Comparison of ENCODE assay signal across 9 cellular contexts in genomic region chr9:129487307-129487657, GRCh38.
DNase-seq lines count a peak whose midpoint lies in the region; ATAC-seq, FAIRE-seq and TF ChIP-seq lines count a peak whose summit lies in the region.
"Had no signal": no experiment of that assay in that cellular context is flagged by ENCODE, and none has a peak within 500 bp of the region (broad histone marks: within the 10 kb centered on the region; RNA-seq: fewer than 3 reads in every experiment).

No MANE protein-coding gene starts in this region.

- H3K27ac ChIP-seq in HUES6 (ENCODE audit: low read depth, low read length), result no peak overlapping the region; the same call in 1 of the 2 replicates
- peak overlapping the region; percentile 91 for H3K27ac ChIP-seq in HepG2 (ENCODE audit: extremely low read length, insufficient read depth, low read length)

- H2AFZ ChIP-seq in HepG2 (ENCODE audit: low read length), result no peak overlapping the region

- peak overlapping the region; percentile 98 for H3K27ac Mint-ChIP-seq in activated naive CD8-positive, alpha-beta T cell
- peak overlapping the region; percentile 90 for H3K27ac Mint-ChIP-seq in stimulated activated memory B cell treated with anti-CD40 and anti-IgM and Interleukin-4, amounts not matched to agents 10 μg/mL and 1 μg/mL and 100 μg/mL, for 72 hours

- TF ChIP-seq CTCF in HepG2 (CRISPR knock-in tag; IDR thresholded peaks at IDR 0.05), result no peak

- H3K9ac ChIP-seq in HUES6 (ENCODE audit: low read length) (peak overlapping the region; percentile 71), HepG2 (ENCODE audit: insufficient read depth, low read depth, low read length) (peak overlapping the region; percentile 79)

- TF ChIP-seq RAD21 in HepG2 (CRISPR knock-in tag; IDR thresholded peaks at IDR 0.05), result no peak

- DNase-seq in HepG2 (ENCODE audit: low spot score), result no peak
- DNase-seq in NAMALWA (ENCODE audit: low spot score), result no peak
- DNase-seq in AG20443 (ENCODE audit: low spot score), result no peak
- no peak for DNase-seq in NCI-H1930 (lab: John Stamatoyannopoulos, UW)

- FAIRE-seq in HepG2 (lab: Jason Lieb, UNC), result no peak
- FAIRE-seq: GM12878 had no signal

- no peak for TF ChIP-seq EP300 in HepG2 (IDR thresholded peaks at IDR 0.05; ENCODE audit: low read depth in 2 of 2, low read length in 2 of 2)
- TF ChIP-seq EP300 in HepG2 (CRISPR knock-in tag; IDR thresholded peaks at IDR 0.05; ENCODE audit: borderline replicate concordance), result no peak

- H3K36me3 Mint-ChIP-seq in activated naive CD8-positive, alpha-beta T cell, result peaks cover 4% of the 10 kb centered on the region
- peaks cover 15% of the 10 kb centered on the region for H3K36me3 Mint-ChIP-seq in stimulated activated memory B cell treated with anti-CD40 and anti-IgM and Interleukin-4, amounts not matched to agents 10 μg/mL and 1 μg/mL and 100 μg/mL, for 72 hours

- H3K4me1 ChIP-seq in HUES6 (ENCODE audit: control insufficient read depth, insufficient read depth, low read length) (peaks cover 73% of the 10 kb centered on the region), HepG2 (ENCODE audit: insufficient read depth, low read length) (peaks cover 82% of the 10 kb centered on the region)

- no peaks in the 10 kb centered on the region for H3K9me3 Mint-ChIP-seq in activated naive CD8-positive, alpha-beta T cell (ENCODE audit: low read depth)
- H3K9me3 Mint-ChIP-seq in stimulated activated memory B cell treated with anti-CD40 and anti-IgM and Interleukin-4, amounts not matched to agents 10 μg/mL and 1 μg/mL and 100 μg/mL, for 72 hours, result no peaks in the 10 kb centered on the region

- no peak for TF ChIP-seq POLR2A in HepG2 (IDR thresholded peaks at IDR 0.05; ENCODE audit: insufficient read depth in 1 of 2, low read depth in 2 of 2, low read length in 2 of 2)

- BruUV-seq in HepG2 (replicated peaks; lab: Mats Ljungman, UMichigan), result no TSS peak

- H3K79me2 ChIP-seq in HepG2 (ENCODE audit: insufficient read depth, low read length), result peaks cover 29% of the 10 kb centered on the region

- no peaks in the 10 kb centered on the region for H3K27me3 Mint-ChIP-seq in activated naive CD8-positive, alpha-beta T cell
- H3K27me3 Mint-ChIP-seq in stimulated activated memory B cell treated with anti-CD40 and anti-IgM and Interleukin-4, amounts not matched to agents 10 μg/mL and 1 μg/mL and 100 μg/mL, for 72 hours, result peaks cover 37% of the 10 kb centered on the region

- H3K4me3 Mint-ChIP-seq in activated naive CD8-positive, alpha-beta T cell, result peak overlapping the region; percentile 90
- peak overlapping the region; percentile 48 for H3K4me3 Mint-ChIP-seq in stimulated activated memory B cell treated with anti-CD40 and anti-IgM and Interleukin-4, amounts not matched to agents 10 μg/mL and 1 μg/mL and 100 μg/mL, for 72 hours

- H3K4me3 ChIP-seq in HUES6 (ENCODE audit: low read depth, low read length) (no peak overlapping the region), HepG2 (replicated peaks in 1 of 3; ENCODE audit: insufficient read depth in 1 of 3, low read depth in 2 of 3, low read length in 3 of 3) (peak overlapping the region in 1 of 3 experiments; percentile 86; a peak in 2 of 6 replicates)
- H3K4me3 ChIP-seq: GM12878 had no signal

- no peaks in the 10 kb centered on the region for H4K20me1 ChIP-seq in HepG2 (ENCODE audit: insufficient read depth, low read length)

- no peak for ATAC-seq in HepG2
- no peak for ATAC-seq in stimulated activated memory B cell treated with anti-CD40 and anti-IgM and Interleukin-4, amounts not matched to agents 10 μg/mL and 1 μg/mL and 100 μg/mL, for 72 hours
- ATAC-seq in activated CD4-positive, CD25-positive, alpha-beta regulatory T cell treated with anti-CD3 and anti-CD28 coated beads, Interleukin-2, amount 50 U/mL, for 24 hours, result no peak

- POLR2A ChIA-PET in HepG2 (lab: Yijun Ruan, JAX), result interaction anchor here (2.7 kb wide), 1 partner anchor 9 kb away, joined by 19 read pairs; no protein-coding TSS in a partner anchor

- peak overlapping the region; percentile 90 for H3K4me2 ChIP-seq in HepG2 (ENCODE audit: low read depth, low read length)

- CTCF ChIA-PET in HepG2 (lab: Yijun Ruan, JAX; ENCODE audit: low intra/inter-chr PET ratio, low total read pairs), result no interaction called here

- intact Hi-C loops in HepG2 (cut with micrococcal nuclease; ENCODE audit: unreplicated experiment), result loop anchor here (5.0 to 10.0 kb wide), 4 partner anchors 80 to 312 kb away; partner anchors contain the start of gene IER5L

- H3K4me1 Mint-ChIP-seq in activated naive CD8-positive, alpha-beta T cell (ENCODE audit: low read depth), result peaks cover 70% of the 10 kb centered on the region
- peaks cover 41% of the 10 kb centered on the region for H3K4me1 Mint-ChIP-seq in stimulated activated memory B cell treated with anti-CD40 and anti-IgM and Interleukin-4, amounts not matched to agents 10 μg/mL and 1 μg/mL and 100 μg/mL, for 72 hours

- in situ Hi-C loops in HepG2 (cut with HindIII; ENCODE audit: extremely low pct_ligation_motif_present, low pct_unique_long_range_greater_than_20kb), result no loop called here

- H3K9me3 ChIP-seq in HUES6 (ENCODE audit: control insufficient read depth, insufficient read depth, low read depth, low read length) (no peaks in the 10 kb centered on the region), HepG2 (ENCODE audit: low read length) (no peaks in the 10 kb centered on the region)

- H3K27me3 ChIP-seq in HUES6 (ENCODE audit: control insufficient read depth, insufficient read depth, low read length), result peaks cover 35% of the 10 kb centered on the region; the same call in 1 of the 2 replicates
- H3K27me3 ChIP-seq in HepG2 (ENCODE audit: control insufficient read depth in 1 of 2, insufficient read depth in 2 of 2, low read length in 2 of 2), result no peaks in the 10 kb centered on the region; a peak in 1 of 5 replicates

- H3K36me3 ChIP-seq in HUES6 (ENCODE audit: control insufficient read depth, insufficient read depth, low read length), result no peaks in the 10 kb centered on the region
- no peaks in the 10 kb centered on the region; a peak in 2 of 5 replicates for H3K36me3 ChIP-seq in HepG2 (replicated peaks in 1 of 2; ENCODE audit: control insufficient read depth in 1 of 2, insufficient read depth in 2 of 2, low read length in 2 of 2)

- WGBS in HepG2 (ENCODE audit: low lambda C conversion rate), result 60% methylated on average over 1 of the region's 3 CpGs

TF ChIP-seq in HepG2, 621 proteins besides CTCF, POLR2A, EP300 and RAD21 (continues in another document):
- TF ChIP-seq ZNF24 (IDR thresholded peaks at IDR 0.05) (0 out of 2 replicates have a peak, but pooled peaks have one; percentile 27), BCL3 (CRISPR knock-in tag; IDR thresholded peaks at IDR 0.05) (no peak), NCOA1 (CRISPR knock-in tag; IDR thresholded peaks at IDR 0.05) (0 out of 2 replicates have a peak, but pooled peaks have one; percentile 52), SRF (IDR thresholded peaks at IDR 0.05; ENCODE audit: low read depth, low read length) (no peak), FOXC1 (CRISPR knock-in tag; IDR thresholded peaks at IDR 0.05; ENCODE audit: borderline replicate concordance) (peak; percentile 22; the same call in 1 of the 2 replicates), ZNF761 (CRISPR knock-in tag; conservative IDR thresholded peaks at IDR 0.05) (0 out of 2 replicates have a peak, but pooled peaks have one; percentile 31), ZNF451 (CRISPR knock-in tag; IDR thresholded peaks at IDR 0.05) (0 out of 2 replicates have a peak, but pooled peaks have one; percentile 7), SAFB2 (CRISPR knock-in tag; IDR thresholded peaks at IDR 0.05; ENCODE audit: borderline replicate concordance, low read depth) (0 out of 2 replicates have a peak, but pooled peaks have one; percentile 28), PAXIP1 (CRISPR knock-in tag; conservative IDR thresholded peaks at IDR 0.05) (no peak)
